Comparison of ENCODE assay signal across 9 cellular contexts in genomic region chr17:65181237-65182061, GRCh38. TPM values are rescaled to one million over a fixed set of nuclear protein-coding genes. Genes with fewer than 3 reads are reported as not detected.
DNase-seq lines count a peak whose midpoint lies in the region; ATAC-seq, FAIRE-seq and TF ChIP-seq lines count a peak whose summit lies in the region.
"Had no signal": no experiment of that assay in that cellular context is flagged by ENCODE, and none has a peak within 500 bp of the region (broad histone marks: within the 10 kb centered on the region; RNA-seq: fewer than 3 reads in every experiment).

No MANE protein-coding gene starts in this region.

- POLR2A ChIA-PET in Caco-2 (lab: Charles Lee): no interaction called here

- DNase-seq in M059J (ENCODE audit: low read depth): peak; percentile 60
- no peak for DNase-seq in endothelial cell (ENCODE audit: low spot score)
- no peak for DNase-seq in urothelium cell line (ENCODE audit: low spot score)
- DNase-seq in Caco-2: no peak
- no peak for DNase-seq in NCI-H1092 treated with DMSO at 0.1 percent for 48 hours (lab: John Stamatoyannopoulos, UW)
- DNase-seq in SIG-M5 treated with dmso at 0.1 percent for 504 hours (lab: John Stamatoyannopoulos, UW; ENCODE audit: unreplicated experiment): no peak
- DNase-seq: right cardiac atrium had no signal

- H3K36me3 Mint-ChIP-seq in endothelial cell (ENCODE audit: low read depth, unreplicated experiment): no peaks in the 10 kb centered on the region
- no peaks in the 10 kb centered on the region for H3K36me3 Mint-ChIP-seq in Caco-2 (ENCODE audit: insufficient read depth, unreplicated experiment)

- no peaks in the 10 kb centered on the region for H3K4me1 ChIP-seq in Caco-2

- BruUV-seq in Caco-2 (replicated peaks; lab: Mats Ljungman, UMichigan): no TSS peak

- no peak for TF ChIP-seq CTCF in endothelial cell (IDR thresholded peaks at IDR 0.05; ENCODE audit: unreplicated experiment)
- TF ChIP-seq CTCF in Caco-2 (IDR thresholded peaks at IDR 0.05; ENCODE audit: insufficient read depth in 1 of 2, low read depth in 1 of 2, low read length in 1 of 2, severe bottlenecking in 1 of 2, unreplicated experiment in 1 of 2): no peak

- CTCF ChIA-PET in Caco-2 (lab: Charles Lee): no interaction called here

- H3K27ac Mint-ChIP-seq in endothelial cell (ENCODE audit: unreplicated experiment) (peak overlapping the region; percentile 87), Caco-2 (ENCODE audit: unreplicated experiment) (no peak overlapping the region)

- H3K9me3 Mint-ChIP-seq in endothelial cell (ENCODE audit: unreplicated experiment): no peaks in the 10 kb centered on the region
- H3K9me3 Mint-ChIP-seq in Caco-2 (ENCODE audit: unreplicated experiment): no peaks in the 10 kb centered on the region

- no peaks in the 10 kb centered on the region for H3K36me3 ChIP-seq in Caco-2 (ENCODE audit: control insufficient read depth, insufficient read depth, low read length)

- H3K27me3 Mint-ChIP-seq in endothelial cell (ENCODE audit: unreplicated experiment): peaks cover 3% of the 10 kb centered on the region
- H3K27me3 Mint-ChIP-seq in Caco-2 (ENCODE audit: insufficient read depth, unreplicated experiment): peaks cover 11% of the 10 kb centered on the region

- no peaks in the 10 kb centered on the region for H3K9me3 ChIP-seq in Caco-2

- ATAC-seq in GM18502 (IDR thresholded peaks at IDR 0.05; ENCODE audit: poor library complexity, unreplicated experiment) (peak; percentile 78), GM21737 (IDR thresholded peaks at IDR 0.05; ENCODE audit: unreplicated experiment) (peak; percentile 55)
- ATAC-seq: right cardiac atrium had no signal

- intact Hi-C loops in Caco-2 (cut with micrococcal nuclease; ENCODE audit: unreplicated experiment): no loop called here

- H3K4me3 ChIP-seq in Caco-2 (ENCODE audit: low read depth, low read length): no peak overlapping the region

- H3K4me3 Mint-ChIP-seq in endothelial cell (ENCODE audit: unreplicated experiment): no peak overlapping the region
- H3K4me3 Mint-ChIP-seq in Caco-2 (ENCODE audit: unreplicated experiment): no peak overlapping the region

- H3K4me1 Mint-ChIP-seq in endothelial cell (ENCODE audit: unreplicated experiment) (peaks cover 48% of the 10 kb centered on the region), Caco-2 (ENCODE audit: low read depth, unreplicated experiment) (peaks cover 14% of the 10 kb centered on the region)

- no peak for FAIRE-seq in urothelium cell line (lab: Jason Lieb, UNC)

- H3K27me3 ChIP-seq in Caco-2 (replicated peaks; ENCODE audit: control insufficient read depth, insufficient read depth, low read length): no peaks in the 10 kb centered on the region

RNA-seq across cellular contexts. Expression of gene RGS9, which starts 44.3 kb away (rescaled TPM):
- 5.4 and 6.0 TPM in 2 replicates for total RNA-seq in M059J (2014; rRNA removed; shearing (Covaris generic))
- 8.5 TPM for total RNA-seq in endothelial cell (ENCODE audit: unreplicated experiment)
- 5.5 and 6.3 TPM in 2 replicates for total RNA-seq in Caco-2 (2022)
